Comparison of ENCODE assay signal across 10 cellular contexts in the genomic region with DNA sequence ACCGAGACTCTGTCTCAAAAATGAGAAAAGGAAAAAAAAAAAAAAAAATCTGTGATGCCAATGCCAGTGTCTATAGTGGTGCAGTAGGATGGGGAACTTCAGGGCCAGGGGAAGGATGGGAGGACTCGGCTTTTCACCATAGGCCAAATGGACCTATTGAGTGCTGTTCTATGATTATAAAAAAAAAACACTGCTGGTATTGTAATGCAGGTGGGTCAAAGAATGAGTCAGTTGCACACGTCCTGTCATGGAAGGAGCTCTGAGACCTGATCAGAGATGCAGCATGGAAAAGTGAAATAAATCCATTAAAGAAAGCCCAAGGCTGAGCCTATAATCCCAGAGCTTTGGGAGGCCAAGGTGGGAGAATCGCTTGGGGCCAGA. TPM values are rescaled to one million over a fixed set of nuclear protein-coding genes. Genes with fewer than 3 reads are reported as not detected.
DNase-seq lines count a peak whose midpoint lies in the region; ATAC-seq lines count a peak whose summit lies in the region.
"Had no signal": no experiment of that assay in that cellular context is flagged by ENCODE, and none has a peak within 500 bp of the region (broad histone marks: within the 10 kb centered on the region; RNA-seq: fewer than 3 reads in every experiment).

No MANE protein-coding gene starts in this region.

- no peak for DNase-seq in activated CD4-positive, alpha-beta memory T cell treated with anti-CD3 and anti-CD28 coated beads for 36 hours
- no peak for DNase-seq in activated CD4-positive, alpha-beta memory T cell treated with anti-CD3 and anti-CD28 coated beads, Interleukin-2, amount 10 ng/mL, durations not matched to agents 7 days and 5 days
- no peak for DNase-seq in activated T-helper 2 cell treated with anti-CD3 and anti-CD28 coated beads, Interferon-gamma antibody, Interleukin-2, Interleukin-4, amounts not matched to agents 10 μg/mL and 5 μg/mL and 100 μg/mL, durations not matched to agents 14 hours and 24 hours and 36 hours (ENCODE audit: low spot score)
- DNase-seq in left ventricle myocardium superior (no peak), NOMO-1 treated with DMSO at 0.1 percent for 48 hours (lab: John Stamatoyannopoulos, UW; ENCODE audit: unreplicated experiment) (no peak)
- DNase-seq in stimulated activated effector memory CD8-positive, alpha-beta T cell treated with anti-CD3 and anti-CD28 coated beads, Interleukin-12 subunit alpha, Interleukin-12 subunit beta, amount 100 ng/mL, for 72 hours (ENCODE audit: low spot score in 2 of 2), result no peak
- DNase-seq: activated T-cell treated with anti-CD3 and anti-CD28 coated beads, Interleukin-2, amount 50 U/mL, for 4 hours; NCI-H146 had no signal

- peak; percentile 2 for ATAC-seq in left ventricle myocardium superior
- no peak for ATAC-seq in stimulated activated effector memory CD8-positive, alpha-beta T cell treated with anti-CD3 and anti-CD28 coated beads, Interleukin-12 subunit alpha, Interleukin-12 subunit beta, amount 100 ng/mL, for 72 hours
- no peak for ATAC-seq in HG03520 (IDR thresholded peaks at IDR 0.05; ENCODE audit: unreplicated experiment)
- no peak for ATAC-seq in HG03442 (IDR thresholded peaks at IDR 0.05; ENCODE audit: unreplicated experiment)
- ATAC-seq: activated T-cell treated with anti-CD3 and anti-CD28 coated beads, Interleukin-2, amount 50 U/mL, for 4 hours had no signal

- H3K9me3 Mint-ChIP-seq in activated CD4-positive, alpha-beta memory T cell treated with anti-CD3 and anti-CD28 coated beads for 36 hours, result no peaks in the 10 kb centered on the region
- H3K9me3 Mint-ChIP-seq in activated CD4-positive, alpha-beta memory T cell treated with anti-CD3 and anti-CD28 coated beads, Interleukin-2, amount 10 ng/mL, durations not matched to agents 7 days and 5 days, result no peaks in the 10 kb centered on the region
- H3K9me3 Mint-ChIP-seq in activated T-helper 2 cell treated with anti-CD3 and anti-CD28 coated beads, Interferon-gamma antibody, Interleukin-2, Interleukin-4, amounts not matched to agents 10 μg/mL and 5 μg/mL and 100 μg/mL, durations not matched to agents 14 hours and 24 hours and 36 hours, result no peaks in the 10 kb centered on the region
- H3K9me3 Mint-ChIP-seq in stimulated activated effector memory CD8-positive, alpha-beta T cell treated with anti-CD3 and anti-CD28 coated beads, Interleukin-12 subunit alpha, Interleukin-12 subunit beta, amount 100 ng/mL, for 72 hours, result no peaks in the 10 kb centered on the region
- H3K9me3 Mint-ChIP-seq: activated T-cell treated with anti-CD3 and anti-CD28 coated beads, Interleukin-2, amount 50 U/mL, for 4 hours had no signal

- peak overlapping the region; percentile 77 for H3K27ac Mint-ChIP-seq in activated CD4-positive, alpha-beta memory T cell treated with anti-CD3 and anti-CD28 coated beads for 36 hours
- no peak overlapping the region for H3K27ac Mint-ChIP-seq in activated CD4-positive, alpha-beta memory T cell treated with anti-CD3 and anti-CD28 coated beads, Interleukin-2, amount 10 ng/mL, durations not matched to agents 7 days and 5 days
- H3K27ac Mint-ChIP-seq in activated T-helper 2 cell treated with anti-CD3 and anti-CD28 coated beads, Interferon-gamma antibody, Interleukin-2, Interleukin-4, amounts not matched to agents 10 μg/mL and 5 μg/mL and 100 μg/mL, durations not matched to agents 14 hours and 24 hours and 36 hours, result peak overlapping the region; percentile 52
- peak overlapping the region; percentile 52 for H3K27ac Mint-ChIP-seq in stimulated activated effector memory CD8-positive, alpha-beta T cell treated with anti-CD3 and anti-CD28 coated beads, Interleukin-12 subunit alpha, Interleukin-12 subunit beta, amount 100 ng/mL, for 72 hours

- CTCF ChIA-PET in activated CD4-positive, alpha-beta memory T cell treated with anti-CD3 and anti-CD28 coated beads for 36 hours (lab: Charles Lee), result no interaction called here
- CTCF ChIA-PET in activated CD4-positive, alpha-beta memory T cell treated with anti-CD3 and anti-CD28 coated beads, Interleukin-2, amount 10 ng/mL, durations not matched to agents 7 days and 5 days (lab: Charles Lee), result no interaction called here

- POLR2A ChIA-PET in activated CD4-positive, alpha-beta memory T cell treated with anti-CD3 and anti-CD28 coated beads for 36 hours (lab: Charles Lee), result no interaction called here
- POLR2A ChIA-PET in activated CD4-positive, alpha-beta memory T cell treated with anti-CD3 and anti-CD28 coated beads, Interleukin-2, amount 10 ng/mL, durations not matched to agents 7 days and 5 days (lab: Charles Lee), result interaction anchor here (0.6 to 1.6 kb wide), 2 partner anchors 10 to 136 kb away, joined by 3 to 4 read pairs; no protein-coding TSS in a partner anchor

- intact Hi-C loops in activated CD4-positive, alpha-beta memory T cell treated with anti-CD3 and anti-CD28 coated beads for 36 hours (cut with micrococcal nuclease), result no loop called here
- intact Hi-C loops in activated T-helper 2 cell treated with anti-CD3 and anti-CD28 coated beads, Interferon-gamma antibody, Interleukin-2, Interleukin-4, amounts not matched to agents 10 μg/mL and 5 μg/mL and 100 μg/mL, durations not matched to agents 14 hours and 24 hours and 36 hours (cut with micrococcal nuclease), result loop anchor here (10.0 kb wide), 1 partner anchor 1346 kb away; no protein-coding TSS in a partner anchor
- intact Hi-C loops in left ventricle myocardium superior (cut with micrococcal nuclease), result no loop called here

- no peak overlapping the region for H3K4me3 Mint-ChIP-seq in activated CD4-positive, alpha-beta memory T cell treated with anti-CD3 and anti-CD28 coated beads for 36 hours
- H3K4me3 Mint-ChIP-seq in activated CD4-positive, alpha-beta memory T cell treated with anti-CD3 and anti-CD28 coated beads, Interleukin-2, amount 10 ng/mL, durations not matched to agents 7 days and 5 days, result no peak overlapping the region
- no peak overlapping the region for H3K4me3 Mint-ChIP-seq in activated T-helper 2 cell treated with anti-CD3 and anti-CD28 coated beads, Interferon-gamma antibody, Interleukin-2, Interleukin-4, amounts not matched to agents 10 μg/mL and 5 μg/mL and 100 μg/mL, durations not matched to agents 14 hours and 24 hours and 36 hours (ENCODE audit: low read depth)
- H3K4me3 Mint-ChIP-seq in stimulated activated effector memory CD8-positive, alpha-beta T cell treated with anti-CD3 and anti-CD28 coated beads, Interleukin-12 subunit alpha, Interleukin-12 subunit beta, amount 100 ng/mL, for 72 hours, result no peak overlapping the region
- H3K4me3 Mint-ChIP-seq: activated T-cell treated with anti-CD3 and anti-CD28 coated beads, Interleukin-2, amount 50 U/mL, for 4 hours had no signal

- H3K4me1 Mint-ChIP-seq in activated CD4-positive, alpha-beta memory T cell treated with anti-CD3 and anti-CD28 coated beads for 36 hours (ENCODE audit: low read depth), result peaks cover 50% of the 10 kb centered on the region
- H3K4me1 Mint-ChIP-seq in activated CD4-positive, alpha-beta memory T cell treated with anti-CD3 and anti-CD28 coated beads, Interleukin-2, amount 10 ng/mL, durations not matched to agents 7 days and 5 days, result peaks cover 57% of the 10 kb centered on the region
- H3K4me1 Mint-ChIP-seq in activated T-helper 2 cell treated with anti-CD3 and anti-CD28 coated beads, Interferon-gamma antibody, Interleukin-2, Interleukin-4, amounts not matched to agents 10 μg/mL and 5 μg/mL and 100 μg/mL, durations not matched to agents 14 hours and 24 hours and 36 hours (ENCODE audit: low read depth), result peaks cover 44% of the 10 kb centered on the region
- peaks cover 45% of the 10 kb centered on the region for H3K4me1 Mint-ChIP-seq in stimulated activated effector memory CD8-positive, alpha-beta T cell treated with anti-CD3 and anti-CD28 coated beads, Interleukin-12 subunit alpha, Interleukin-12 subunit beta, amount 100 ng/mL, for 72 hours

- peaks cover 21% of the 10 kb centered on the region for H3K36me3 Mint-ChIP-seq in activated CD4-positive, alpha-beta memory T cell treated with anti-CD3 and anti-CD28 coated beads for 36 hours
- H3K36me3 Mint-ChIP-seq in activated CD4-positive, alpha-beta memory T cell treated with anti-CD3 and anti-CD28 coated beads, Interleukin-2, amount 10 ng/mL, durations not matched to agents 7 days and 5 days (ENCODE audit: low read depth), result peaks cover 27% of the 10 kb centered on the region
- peaks cover 29% of the 10 kb centered on the region for H3K36me3 Mint-ChIP-seq in activated T-helper 2 cell treated with anti-CD3 and anti-CD28 coated beads, Interferon-gamma antibody, Interleukin-2, Interleukin-4, amounts not matched to agents 10 μg/mL and 5 μg/mL and 100 μg/mL, durations not matched to agents 14 hours and 24 hours and 36 hours (ENCODE audit: low read depth)
- peaks cover 55% of the 10 kb centered on the region for H3K36me3 Mint-ChIP-seq in stimulated activated effector memory CD8-positive, alpha-beta T cell treated with anti-CD3 and anti-CD28 coated beads, Interleukin-12 subunit alpha, Interleukin-12 subunit beta, amount 100 ng/mL, for 72 hours

- no peaks in the 10 kb centered on the region for H3K27me3 Mint-ChIP-seq in activated CD4-positive, alpha-beta memory T cell treated with anti-CD3 and anti-CD28 coated beads for 36 hours
- no peaks in the 10 kb centered on the region for H3K27me3 Mint-ChIP-seq in activated CD4-positive, alpha-beta memory T cell treated with anti-CD3 and anti-CD28 coated beads, Interleukin-2, amount 10 ng/mL, durations not matched to agents 7 days and 5 days
- no peaks in the 10 kb centered on the region for H3K27me3 Mint-ChIP-seq in activated T-helper 2 cell treated with anti-CD3 and anti-CD28 coated beads, Interferon-gamma antibody, Interleukin-2, Interleukin-4, amounts not matched to agents 10 μg/mL and 5 μg/mL and 100 μg/mL, durations not matched to agents 14 hours and 24 hours and 36 hours (ENCODE audit: low read depth)

RNA-seq across cellular contexts. Expression of a gene that starts 7.0 kb away (rescaled TPM):
- total RNA-seq in activated CD4-positive, alpha-beta memory T cell treated with anti-CD3 and anti-CD28 coated beads for 36 hours, result 10 to 100 TPM; 71.2 to 76.5 TPM
- 100 to 1,000 TPM; 108 to 114 TPM for total RNA-seq in activated CD4-positive, alpha-beta memory T cell treated with anti-CD3 and anti-CD28 coated beads, Interleukin-2, amount 10 ng/mL, durations not matched to agents 7 days and 5 days
- 113 TPM in 2 replicates for total RNA-seq in activated T-helper 2 cell treated with anti-CD3 and anti-CD28 coated beads, Interferon-gamma antibody, Interleukin-2, Interleukin-4, amounts not matched to agents 10 μg/mL and 5 μg/mL and 100 μg/mL, durations not matched to agents 14 hours and 24 hours and 36 hours
- total RNA-seq in left ventricle myocardium superior, result 47.9 TPM

RNA-seq across cellular contexts. Expression of a gene that starts 15.3 kb away (rescaled TPM):
- 10 to 100 TPM; 31.5 to 35.2 TPM for total RNA-seq in activated CD4-positive, alpha-beta memory T cell treated with anti-CD3 and anti-CD28 coated beads for 36 hours
- total RNA-seq in activated CD4-positive, alpha-beta memory T cell treated with anti-CD3 and anti-CD28 coated beads, Interleukin-2, amount 10 ng/mL, durations not matched to agents 7 days and 5 days, result 10 to 100 TPM; 39.8 to 40.0 TPM
- 39.2 and 40.1 TPM in 2 replicates for total RNA-seq in activated T-helper 2 cell treated with anti-CD3 and anti-CD28 coated beads, Interferon-gamma antibody, Interleukin-2, Interleukin-4, amounts not matched to agents 10 μg/mL and 5 μg/mL and 100 μg/mL, durations not matched to agents 14 hours and 24 hours and 36 hours
- total RNA-seq in left ventricle myocardium superior, result 55.9 TPM

RNA-seq across cellular contexts. Expression of a gene that starts 18.2 kb away (rescaled TPM):
- 100 to 1,000 TPM; 120 TPM for total RNA-seq in activated CD4-positive, alpha-beta memory T cell treated with anti-CD3 and anti-CD28 coated beads for 36 hours
- 100 to 1,000 TPM; 171 to 178 TPM for total RNA-seq in activated CD4-positive, alpha-beta memory T cell treated with anti-CD3 and anti-CD28 coated beads, Interleukin-2, amount 10 ng/mL, durations not matched to agents 7 days and 5 days
- total RNA-seq in activated T-helper 2 cell treated with anti-CD3 and anti-CD28 coated beads, Interferon-gamma antibody, Interleukin-2, Interleukin-4, amounts not matched to agents 10 μg/mL and 5 μg/mL and 100 μg/mL, durations not matched to agents 14 hours and 24 hours and 36 hours, result 128 and 134 TPM in 2 replicates
- total RNA-seq in left ventricle myocardium superior, result 86.4 TPM

RNA-seq across cellular contexts. Expression of a gene that starts 36.1 kb away (rescaled TPM):
- under 1 TPM; 0.29 to 0.41 TPM for total RNA-seq in activated CD4-positive, alpha-beta memory T cell treated with anti-CD3 and anti-CD28 coated beads for 36 hours
- total RNA-seq in activated CD4-positive, alpha-beta memory T cell treated with anti-CD3 and anti-CD28 coated beads, Interleukin-2, amount 10 ng/mL, durations not matched to agents 7 days and 5 days, result 1 to 10 TPM in 1 of 2 experiments, under 1 TPM in 1; 0.93 to 1.3 TPM
- 1.1 and 1.6 TPM in 2 replicates for total RNA-seq in activated T-helper 2 cell treated with anti-CD3 and anti-CD28 coated beads, Interferon-gamma antibody, Interleukin-2, Interleukin-4, amounts not matched to agents 10 μg/mL and 5 μg/mL and 100 μg/mL, durations not matched to agents 14 hours and 24 hours and 36 hours
- total RNA-seq in left ventricle myocardium superior, result not detected
